In genomic region chr2:101188683-101189405, GRCh38 we compare ENCODE assay signal across 10 cellular contexts. TPM values are rescaled to one million over a fixed set of nuclear protein-coding genes. Genes with fewer than 3 reads are reported as not detected.
DNase-seq lines count a peak whose midpoint lies in the region; ATAC-seq and TF ChIP-seq lines count a peak whose summit lies in the region.
"Had no signal": no experiment of that assay in that cellular context is flagged by ENCODE, and none has a peak within 500 bp of the region (broad histone marks: within the 10 kb centered on the region; RNA-seq: fewer than 3 reads in every experiment).

No MANE protein-coding gene starts in this region.

- WGBS in body of pancreas, 2 donors, result 72 to 73% methylated on average over 5 of the region's 5 CpGs
- 48% methylated on average over 4 of the region's 5 CpGs for WGBS in right lobe of liver (ENCODE audit: insufficient coverage, low coverage, low lambda C conversion rate, missing lambda C conversion rate)
- 55 to 61% (median 60%) methylated on average over 5 of the region's 5 CpGs for whole genome bisulfite sequencing in ovary, 3 donors

- H3K27me3 Mint-ChIP-seq in Calu3 (ENCODE audit: unreplicated experiment), result no peaks in the 10 kb centered on the region
- H3K27me3 Mint-ChIP-seq: activated T-helper 17 cell treated with anti-CD3 and anti-CD28 coated beads, Interleukin-2, amount 50 U/mL, for 72 hours had no signal

- H3K9me3 ChIP-seq in body of pancreas (no peaks in the 10 kb centered on the region), right lobe of liver (no peaks in the 10 kb centered on the region), ovary (no peaks in the 10 kb centered on the region)

- CTCF ChIA-PET in Calu3 (lab: Charles Lee), result interaction anchor here (0.6 to 1.3 kb wide), 5 partner anchors 8 to 180 kb away, joined by 3 to 4 read pairs (median 3); no protein-coding TSS in a partner anchor

- H3K4me3 ChIP-seq in body of pancreas (no peak overlapping the region), right lobe of liver (no peak overlapping the region), ovary (no peak overlapping the region)

- ATAC-seq in body of pancreas (peak; percentile 50), right lobe of liver (peak; percentile 57 to 93 (median 78)), HG03460 (IDR thresholded peaks at IDR 0.05; ENCODE audit: unreplicated experiment) (no peak)
- ATAC-seq: activated T-helper 17 cell treated with anti-CD3 and anti-CD28 coated beads, Interleukin-2, amount 50 U/mL, for 72 hours had no signal

- no peak overlapping the region for H3K27ac ChIP-seq in body of pancreas
- H3K27ac ChIP-seq in right lobe of liver, result no peak overlapping the region
- H3K27ac ChIP-seq in ovary, result no peak overlapping the region

- H3K36me3 ChIP-seq in body of pancreas (replicated peaks in 1 of 2; ENCODE audit: insufficient read depth in 1 of 2, low read depth in 2 of 2), result no peaks in the 10 kb centered on the region
- H3K36me3 ChIP-seq in right lobe of liver, result no peaks in the 10 kb centered on the region
- no peaks in the 10 kb centered on the region for H3K36me3 ChIP-seq in ovary

- no peaks in the 10 kb centered on the region for H3K9me3 Mint-ChIP-seq in Calu3 (ENCODE audit: low read depth, unreplicated experiment)
- H3K9me3 Mint-ChIP-seq: activated T-helper 17 cell treated with anti-CD3 and anti-CD28 coated beads, Interleukin-2, amount 50 U/mL, for 72 hours had no signal

- BruUV-seq in Calu3 (replicated peaks; lab: Mats Ljungman, UMichigan), result no TSS peak

- TF ChIP-seq EP300 in ovary (IDR thresholded peaks at IDR 0.05), result no peak

- DNase-seq in Calu3 (peak; percentile 36), HT1080 (ENCODE audit: low read depth) (peak; percentile 37), body of pancreas (peak in 3 of 4 donors; percentile 24 to 53 (median 44)), right lobe of liver (no peak), ovary (no peak), DMS153 (lab: John Stamatoyannopoulos, UW) (no peak)
- no peak for DNase-seq in activated CD4-positive, alpha-beta T cell treated with anti-CD3 and anti-CD28 coated beads for 1 hour
- DNase-seq: NCI-H345 had no signal

- no peaks in the 10 kb centered on the region for H3K36me3 Mint-ChIP-seq in Calu3 (ENCODE audit: insufficient read depth, unreplicated experiment)

- TF ChIP-seq CTCF in Calu3 (IDR thresholded peaks at IDR 0.05; ENCODE audit: unreplicated experiment), result no peak
- TF ChIP-seq CTCF in body of pancreas (IDR thresholded peaks at IDR 0.05), result peak in 6 of 7 experiments; percentile 23 to 40 (median 30)
- peak; percentile 46 to 54 (median 50) for TF ChIP-seq CTCF in right lobe of liver (IDR thresholded peaks at IDR 0.05)
- no peak for TF ChIP-seq CTCF in ovary (IDR thresholded peaks at IDR 0.05)

- TF ChIP-seq POLR2A in body of pancreas (IDR thresholded peaks at IDR 0.05) (no peak), right lobe of liver (IDR thresholded peaks at IDR 0.05) (no peak), ovary (IDR thresholded peaks at IDR 0.05) (no peak)

- H3K4me3 Mint-ChIP-seq in Calu3 (ENCODE audit: low read depth, unreplicated experiment), result no peak overlapping the region
- H3K4me3 Mint-ChIP-seq: activated T-helper 17 cell treated with anti-CD3 and anti-CD28 coated beads, Interleukin-2, amount 50 U/mL, for 72 hours had no signal

- H3K4me1 ChIP-seq in body of pancreas, result peaks cover 15% of the 10 kb centered on the region
- no peaks in the 10 kb centered on the region for H3K4me1 ChIP-seq in right lobe of liver
- H3K4me1 ChIP-seq in ovary (ENCODE audit: insufficient read depth), result no peaks in the 10 kb centered on the region

- H3K27ac Mint-ChIP-seq in Calu3 (ENCODE audit: unreplicated experiment), result no peak overlapping the region
- H3K27ac Mint-ChIP-seq: activated T-helper 17 cell treated with anti-CD3 and anti-CD28 coated beads, Interleukin-2, amount 50 U/mL, for 72 hours had no signal

- H3K27me3 ChIP-seq in body of pancreas (no peaks in the 10 kb centered on the region), right lobe of liver (no peaks in the 10 kb centered on the region), ovary (no peaks in the 10 kb centered on the region)

- intact Hi-C loops in Calu3 (cut with micrococcal nuclease; ENCODE audit: unreplicated experiment), result no loop called here
- intact Hi-C loops in body of pancreas (cut with DNase I), result no loop called here
- intact Hi-C loops in right lobe of liver (cut with DNase I), result no loop called here
- intact Hi-C loops in ovary (cut with DNase I), result no loop called here

- no peaks in the 10 kb centered on the region for H3K4me1 Mint-ChIP-seq in Calu3 (ENCODE audit: low read depth, unreplicated experiment)
- H3K4me1 Mint-ChIP-seq: activated T-helper 17 cell treated with anti-CD3 and anti-CD28 coated beads, Interleukin-2, amount 50 U/mL, for 72 hours had no signal

RNA-seq across cellular contexts. Expression of gene TBC1D8, which starts 37.7 kb away (rescaled TPM):
- total RNA-seq in Calu3 (2022) (17.0 and 25.3 TPM in 2 replicates), body of pancreas (100 to 1,000 TPM in 1 of 2 donors, 10 to 100 TPM in 1; 63.8 to 111 TPM), right lobe of liver (10 to 100 TPM; 17.3 to 31.2 (median 21.5) TPM), ovary (10 to 100 TPM; 14.3 to 44.6 (median 15.8) TPM)
- 4.1 and 7.5 TPM in 2 replicates for total RNA-seq in HT1080 (2014; rRNA removed; shearing (Covaris generic))
- 3.8 and 4.3 TPM in 2 replicates for polyA plus RNA-seq in HT1080 (2015; cell fraction: cytosol; rRNA removed)
- polyA plus RNA-seq in HT1080 (2015; cell fraction: nucleus; rRNA removed), result 14.0 and 18.5 TPM in 2 replicates
- polyA plus RNA-seq in ovary, result 10 to 100 TPM; 10.8 to 10.9 TPM

Comparison
In these comparisons a context has a peak if more than half of its experiments do, and no peak if none do; other contexts are left out.
1. DNase-seq: peak in Calu3 (single experiment), HT1080 (single experiment) and body of pancreas (3 of 4); none in right lobe of liver (0 of 3), ovary (0 of 5), DMS153 (single experiment) and activated CD4-positive, alpha-beta T cell treated with anti-CD3 and anti-CD28 coated beads for 1 hour (single experiment).
2. CTCF ChIP-seq: peak in body of pancreas (6 of 7) and right lobe of liver (4 of 4); none in Calu3 (single experiment) and ovary (0 of 3).